ENCODE assay signal across 11 cellular contexts in the genomic region with DNA sequence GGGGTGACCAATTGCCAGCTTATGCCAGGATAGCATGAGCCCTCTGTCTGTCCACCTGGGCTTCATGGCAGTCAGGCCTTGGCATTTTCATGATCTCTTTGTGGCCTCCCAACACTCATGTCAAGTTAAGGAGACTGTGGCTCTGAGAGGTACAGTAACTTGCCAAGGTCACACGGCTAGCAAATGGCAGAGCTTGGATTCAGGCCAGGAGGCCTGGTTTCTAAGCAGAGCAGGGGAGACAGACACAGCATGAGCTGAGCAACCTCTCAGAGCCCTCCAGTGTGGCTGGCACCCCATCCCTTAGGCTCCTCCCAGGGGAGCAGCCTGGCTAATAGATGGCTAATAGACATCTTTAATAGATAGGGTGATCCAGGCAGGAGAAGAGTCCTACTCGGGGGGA. TPM values are rescaled to one million over a fixed set of nuclear protein-coding genes. Genes with fewer than 3 reads are reported as not detected.
DNase-seq lines count a peak whose midpoint lies in the region; ATAC-seq, FAIRE-seq and TF ChIP-seq lines count a peak whose summit lies in the region.
"Had no signal": no experiment of that assay in that cellular context is flagged by ENCODE, and none has a peak within 500 bp of the region (broad histone marks: within the 10 kb centered on the region; RNA-seq: fewer than 3 reads in every experiment).

No MANE protein-coding gene starts in this region.

- no peak overlapping the region for H2AFZ ChIP-seq in trophoblast cell (ENCODE audit: insufficient read depth, low read length, poor library complexity)

- peak overlapping the region; percentile 93 for H2BK120ac ChIP-seq in trophoblast cell (ENCODE audit: insufficient read depth, low read length, poor library complexity)

- TF ChIP-seq CTCF in RWPE2 (IDR thresholded peaks at IDR 0.05; ENCODE audit: poor library complexity, severe bottlenecking) (no peak), heart left ventricle (IDR thresholded peaks at IDR 0.05) (no peak)

- peak overlapping the region; percentile 29 for H3K14ac ChIP-seq in trophoblast cell (ENCODE audit: low read length)

- H3K4me1 ChIP-seq in RWPE2 (ENCODE audit: insufficient read depth, poor library complexity, severe bottlenecking) (peaks cover 58% of the 10 kb centered on the region), heart left ventricle (peaks cover 42 to 100% (median 96%) of the 10 kb centered on the region in 12 donors), trophoblast cell (ENCODE audit: control insufficient read depth in 1 of 2, insufficient read depth in 2 of 2, low read length in 2 of 2) (peaks cover 46 to 56% of the 10 kb centered on the region in 2 experiments)

- peaks cover 49% of the 10 kb centered on the region for H3K79me1 ChIP-seq in trophoblast cell (ENCODE audit: low read length)

- no peak overlapping the region for H3K9ac ChIP-seq in trophoblast cell (ENCODE audit: low read length)

- peak; percentile 81 for DNase-seq in DMS 273 (lab: John Stamatoyannopoulos, UW; ENCODE audit: unreplicated experiment)
- no peak for DNase-seq in RWPE2 (ENCODE audit: low spot score)
- DNase-seq in heart left ventricle: peak; percentile 71 to 86 (median 78)
- peak in 1 of 2 donors; percentile 10 for DNase-seq in trophoblast cell
- no peak for DNase-seq in SK-N-DZ (ENCODE audit: low spot score)
- DNase-seq in DMS53 treated with DMSO at 0.1 percent for 48 hours (lab: John Stamatoyannopoulos, UW; ENCODE audit: unreplicated experiment): no peak
- DNase-seq in HTR-8/SVneo (ENCODE audit: insufficient read length, low spot score): no peak
- DNase-seq: activated CD4-positive, CD25-positive, alpha-beta regulatory T cell; stimulated activated naive CD4-positive, alpha-beta T cell treated with Interleukin-2 at 50 U/mL for 16 hours had no signal

- no peak overlapping the region for H4K12ac ChIP-seq in trophoblast cell (ENCODE audit: low read depth, low read length)

- H3K4me2 ChIP-seq in trophoblast cell (ENCODE audit: low read length): no peak overlapping the region

- H2BK5ac ChIP-seq in trophoblast cell (ENCODE audit: low read depth, low read length, poor library complexity): peak overlapping the region; percentile 5

- no peak for FAIRE-seq in HTR-8/SVneo (lab: Jason Lieb, UNC)
- FAIRE-seq: keratinocyte had no signal

- H3K9me3 ChIP-seq in RWPE2 (ENCODE audit: severe bottlenecking): no peaks in the 10 kb centered on the region
- H3K9me3 ChIP-seq in heart left ventricle: no peaks in the 10 kb centered on the region
- H3K9me3 ChIP-seq in trophoblast cell (ENCODE audit: insufficient read depth, low read depth, low read length): no peaks in the 10 kb centered on the region

- H3K4me3 ChIP-seq in RWPE2 (ENCODE audit: severe bottlenecking): no peak overlapping the region
- peak overlapping the region in 5 of 12 donors; percentile 7 to 70 (median 58) for H3K4me3 ChIP-seq in heart left ventricle
- no peak overlapping the region for H3K4me3 ChIP-seq in trophoblast cell (ENCODE audit: low read depth, low read length)

- peak overlapping the region; percentile 69 for H4K91ac ChIP-seq in trophoblast cell (ENCODE audit: low read depth, low read length)

- H3K23ac ChIP-seq in trophoblast cell (ENCODE audit: low read length): no peak overlapping the region

- WGBS in heart left ventricle, 4 donors: 24 to 51% (median 31%) methylated on average over 2 of the region's 2 CpGs
- WGBS in trophoblast cell (ENCODE audit: extremely low coverage, insufficient coverage, insufficient read length): no CpG with 5 or more reads among the region's 2 CpGs

- H3K79me2 ChIP-seq in trophoblast cell (ENCODE audit: control insufficient read depth, insufficient read depth, low read length, poor library complexity): peaks cover 20% of the 10 kb centered on the region

- ATAC-seq in RWPE2 (ENCODE audit: low read depth): no peak
- peak; percentile 9 to 25 (median 14) for ATAC-seq in heart left ventricle
- no peak for ATAC-seq in GM21447 (IDR thresholded peaks at IDR 0.05; ENCODE audit: unreplicated experiment)

- intact Hi-C loops in heart left ventricle (cut with DNase I): loop anchor here in 1 of 10 donors (5.0 kb wide), 1 partner anchor 42 kb away; no protein-coding TSS in a partner anchor

- H3K27me3 ChIP-seq in RWPE2 (ENCODE audit: insufficient read depth, poor library complexity, severe bottlenecking) (no peaks in the 10 kb centered on the region), heart left ventricle (no peaks in the 10 kb centered on the region), trophoblast cell (ENCODE audit: insufficient read depth, low read length) (no peaks in the 10 kb centered on the region)

- H3K4ac ChIP-seq in trophoblast cell (ENCODE audit: low read depth, low read length): peak overlapping the region; percentile 80

- peak overlapping the region; percentile 8 for H4K8ac ChIP-seq in trophoblast cell (ENCODE audit: low read depth, low read length)

- peak overlapping the region; percentile 93 for H3K27ac ChIP-seq in RWPE2 (ENCODE audit: poor library complexity, severe bottlenecking)
- peak overlapping the region; percentile 75 to 100 (median 96) for H3K27ac ChIP-seq in heart left ventricle
- H3K27ac ChIP-seq in trophoblast cell (ENCODE audit: low read depth, low read length): peak overlapping the region; percentile 92

- TF ChIP-seq POLR2A in heart left ventricle (IDR thresholded peaks at IDR 0.05): no peak

- peak overlapping the region; percentile 20 for H2BK12ac ChIP-seq in trophoblast cell (ENCODE audit: low read length)

- H3K36me3 ChIP-seq in RWPE2 (ENCODE audit: low read depth) (no peaks in the 10 kb centered on the region), heart left ventricle (peaks cover 0 to 24% (median 15%) of the 10 kb centered on the region in 9 donors), trophoblast cell (ENCODE audit: control insufficient read depth in 1 of 2, insufficient read depth in 2 of 2, low read length in 2 of 2) (peaks cover 18 to 19% of the 10 kb centered on the region in 2 experiments)

- peak overlapping the region; percentile 92 for H2AK5ac ChIP-seq in trophoblast cell (ENCODE audit: low read length)

- H3K18ac ChIP-seq in trophoblast cell (ENCODE audit: low read length): peak overlapping the region; percentile 76

RNA-seq across cellular contexts. Expression of gene SYNPO, which starts 4.0 kb away (rescaled TPM):
- 100 to 1,000 TPM; 444 to 782 (median 590) TPM for total RNA-seq in heart left ventricle
- polyA plus RNA-seq in heart left ventricle: 100 to 1,000 TPM; 304 to 791 TPM
- 52.3 and 58.9 TPM in 2 replicates for polyA plus RNA-seq in trophoblast cell (2013)
- 0.91 and 1.0 TPM in 2 replicates for polyA plus RNA-seq in SK-N-DZ (2014; cell fraction: cytosol; rRNA removed)
- 0.82 and 1.4 TPM in 2 replicates for polyA plus RNA-seq in SK-N-DZ (2014; cell fraction: nucleus; rRNA removed)

RNA-seq across cellular contexts. Expression of gene MYOZ3, which starts 16.6 kb away (rescaled TPM):
- 10 to 100 TPM in 1 of 9 donors, 1 to 10 TPM in 8; 1.8 to 10.2 (median 5.1) TPM for total RNA-seq in heart left ventricle
- 1 to 10 TPM; 1.2 to 4.6 TPM for polyA plus RNA-seq in heart left ventricle
- 9.5 and 10.0 TPM in 2 replicates for polyA plus RNA-seq in trophoblast cell (2013)
- polyA plus RNA-seq in SK-N-DZ (2014; cell fraction: cytosol; rRNA removed): 3.8 and 4.4 TPM in 2 replicates
- polyA plus RNA-seq in SK-N-DZ (2014; cell fraction: nucleus; rRNA removed): 1.5 and 4.4 TPM in 2 replicates

RNA-seq across cellular contexts. Expression of gene RBM22, which starts 56.4 kb away (rescaled TPM):
- total RNA-seq in heart left ventricle: 10 to 100 TPM; 23.5 to 42.3 (median 28.0) TPM
- polyA plus RNA-seq in heart left ventricle: 10 to 100 TPM; 19.2 to 24.6 TPM
- 50.4 and 51.3 TPM in 2 replicates for polyA plus RNA-seq in trophoblast cell (2013)
- polyA plus RNA-seq in SK-N-DZ (2014; cell fraction: cytosol; rRNA removed): 61.7 and 65.1 TPM in 2 replicates
- 49.1 and 63.4 TPM in 2 replicates for polyA plus RNA-seq in SK-N-DZ (2014; cell fraction: nucleus; rRNA removed)

Comparison
In these comparisons a context has a peak if more than half of its experiments do, and no peak if none do; other contexts are left out.
1. DNase-seq: peak in DMS 273 (single experiment) and heart left ventricle (5 of 5); none in RWPE2 (single experiment), SK-N-DZ (single experiment), DMS53 treated with DMSO at 0.1 percent for 48 hours (single experiment) and HTR-8/SVneo (single experiment).
2. ATAC-seq: peak in heart left ventricle (4 of 4); none in RWPE2 (single experiment) and GM21447 (single experiment).
3. Peak in every context shown above with its lines, with median percentiles within 50 percentile points of each other: H3K27ac ChIP-seq.